ENCODE assay signal across 9 cellular contexts in the genomic region with DNA sequence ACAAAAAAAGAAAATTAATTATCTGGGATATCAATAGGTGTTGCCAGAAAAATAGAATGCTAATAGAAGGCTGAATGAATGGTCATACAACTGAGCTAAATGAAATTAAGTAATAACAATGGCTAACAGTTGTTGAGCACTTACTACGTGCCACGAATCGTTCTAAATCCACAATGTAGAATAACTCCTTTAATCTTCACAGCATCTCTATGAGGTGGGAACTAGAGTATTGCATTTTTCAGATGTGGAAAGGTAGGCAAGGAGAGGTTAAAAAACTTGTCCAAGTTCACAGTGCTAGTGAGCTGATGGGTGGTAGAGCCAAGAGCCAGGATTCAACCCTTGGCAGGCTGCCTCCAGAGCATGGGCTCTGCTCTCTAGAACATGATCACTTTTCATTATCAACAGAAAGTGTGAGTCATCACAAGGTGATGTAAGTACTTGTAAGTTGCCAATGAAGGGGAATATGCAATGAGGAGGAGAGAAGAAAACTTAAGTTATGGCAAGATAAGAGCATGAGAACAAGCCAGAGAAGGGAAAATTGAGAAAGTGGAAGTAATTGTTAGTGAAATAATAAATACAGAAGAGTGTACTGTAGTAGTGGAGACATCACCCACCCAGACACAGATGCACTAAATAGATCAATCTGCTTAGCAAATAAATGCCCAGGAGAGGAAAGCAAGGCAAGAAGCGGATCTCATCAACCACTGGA.
A peak's percentile ranks its signal among the peaks of the same experiment; 100 is the strongest.
DNase-seq lines count a peak whose midpoint lies in the region; ATAC-seq and TF ChIP-seq lines count a peak whose summit lies in the region.
"Had no signal": no experiment of that assay in that cellular context is flagged by ENCODE, and none has a peak within 500 bp of the region (broad histone marks: within the 10 kb centered on the region; RNA-seq: fewer than 3 reads in every experiment).

No MANE protein-coding gene starts in this region.

- DNase-seq in MG63 (peak; percentile 81), brain pericyte (ENCODE audit: low read depth, low spot score) (peak; percentile 3), lung (ENCODE audit: low spot score) (peak; percentile 62), KBM-7 (no peak), activated T-cell treated with anti-CD3 and anti-CD28 coated beads for 4 hours (no peak), NCI-H1417 treated with DMSO at 0.1 percent for 48 hours (lab: John Stamatoyannopoulos, UW) (no peak)

- in situ Hi-C loops in KBM-7 (cut with MboI; ENCODE audit: low pct_unique_long_range_greater_than_20kb, low sequenced_read_pairs), result no loop called here

- H3K27ac ChIP-seq in C4-2B (peak overlapping the region; percentile 34; the same call in 1 of the 2 replicates), lung (ENCODE audit: low read depth in 1 of 2, low read length in 1 of 2) (no peak overlapping the region)

- TF ChIP-seq CTCF in C4-2B (conservative IDR thresholded peaks at IDR 0.05) (no peak), lung (IDR thresholded peaks at IDR 0.05; ENCODE audit: control extremely low read depth, extremely low read depth) (no peak)

- H3K4me3 ChIP-seq in MG63, result no peak overlapping the region
- H3K4me3 ChIP-seq in lung, result no peak overlapping the region
- H3K4me3 ChIP-seq: GM12878 had no signal

- WGBS in lung, 2 donors, result 78 to 81% methylated on average over 4 of the region's 4 CpGs

- H3K9me3 ChIP-seq in MG63, result no peaks in the 10 kb centered on the region
- H3K9me3 ChIP-seq in lung (ENCODE audit: control insufficient read depth in 2 of 2, insufficient read depth in 1 of 2, low read length in 1 of 2), result no peaks in the 10 kb centered on the region

- peak; percentile 72 for ATAC-seq in lung (ENCODE audit: insufficient read depth, low FRiP score)
- ATAC-seq in GM21576 (IDR thresholded peaks at IDR 0.05; ENCODE audit: unreplicated experiment), result no peak
- ATAC-seq: GM12878 had no signal

- H3K4me1 ChIP-seq in lung (ENCODE audit: control insufficient read depth in 2 of 2, insufficient read depth in 2 of 2, low read length in 2 of 2), result peaks cover under 1 to 4% of the 10 kb centered on the region in 2 donors

- H3K27me3 ChIP-seq in MG63 (no peaks in the 10 kb centered on the region), lung (ENCODE audit: control insufficient read depth, insufficient read depth) (no peaks in the 10 kb centered on the region)

- no peaks in the 10 kb centered on the region for H3K36me3 ChIP-seq in MG63
- no peaks in the 10 kb centered on the region for H3K36me3 ChIP-seq in lung (ENCODE audit: control insufficient read depth in 2 of 2, insufficient read depth in 2 of 2, low read length in 2 of 2)

Comparison
In these comparisons a context has a peak if more than half of its experiments do, and no peak if none do; other contexts are left out.
1. DNase-seq: peak in MG63 (single experiment), brain pericyte (single experiment) and lung (single experiment); none in KBM-7 (single experiment), activated T-cell treated with anti-CD3 and anti-CD28 coated beads for 4 hours (single experiment) and NCI-H1417 treated with DMSO at 0.1 percent for 48 hours (single experiment).